ENCODE assay signal across 30 cellular contexts in the genomic region with DNA sequence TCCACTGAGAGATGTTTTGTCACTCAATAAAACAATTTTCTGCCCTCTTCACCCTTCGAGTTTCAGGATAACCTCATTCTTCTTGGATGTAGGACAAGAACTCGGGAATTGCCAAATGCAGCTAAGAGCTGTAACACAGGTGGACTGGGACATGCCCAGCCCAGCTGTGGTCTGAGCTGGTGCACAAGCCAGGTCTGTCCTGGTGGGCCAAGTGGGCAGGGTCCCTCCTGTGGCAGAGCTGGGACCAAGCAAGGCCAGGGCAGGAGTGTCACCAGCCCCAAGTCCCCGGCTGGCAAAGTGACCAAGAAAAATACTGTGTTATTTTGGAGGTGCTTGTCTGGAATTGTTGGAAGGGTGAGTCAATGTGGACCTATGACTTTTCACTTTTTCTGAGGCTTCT.
DNase-seq lines count a peak whose midpoint lies in the region; ATAC-seq, FAIRE-seq and TF ChIP-seq lines count a peak whose summit lies in the region.
"Had no signal": no experiment of that assay in that cellular context is flagged by ENCODE, and none has a peak within 500 bp of the region (broad histone marks: within the 10 kb centered on the region; RNA-seq: fewer than 3 reads in every experiment).

No MANE protein-coding gene starts in this region.

- no peak overlapping the region for H4K8ac ChIP-seq in H1 (ENCODE audit: extremely low read depth, insufficient read depth, low read length)

- peaks cover 5% of the 10 kb centered on the region for H3K9me3 Mint-ChIP-seq in stimulated activated memory B cell treated with anti-CD40 and anti-IgM and Interleukin-4, amounts not matched to agents 10 μg/mL and 1 μg/mL and 100 μg/mL, for 72 hours
- H3K9me3 Mint-ChIP-seq in natural killer cell = peaks cover 8 to 19% of the 10 kb centered on the region in 2 donors

- H3K23me2 ChIP-seq in H1 (ENCODE audit: low read depth, low read length) = no peaks in the 10 kb centered on the region

- H2BK120ac ChIP-seq in H1 (replicated peaks; ENCODE audit: low read depth, low read length) = no peak overlapping the region

- H3K79me1 ChIP-seq in H1 (ENCODE audit: low read depth, low read length) = no peaks in the 10 kb centered on the region

- H4K91ac ChIP-seq in H1 (replicated peaks; ENCODE audit: insufficient read length, low read length) = no peak overlapping the region

- DNase-seq in H1 (ENCODE audit: low read depth in 1 of 2, low spot score in 2 of 2) (no peak), hypothalamus (lab: John Stamatoyannopoulos, UW) (no peak), natural killer cell (no peak)
- DNase-seq: 8988T; ACHN; BE2C; C1 segment of cervical spinal cord; CD4-positive, alpha-beta memory T cell; CD4-positive, CD25-positive, alpha-beta regulatory T cell; CD8-positive, alpha-beta memory T cell; COR-L47; DMS 273 treated with DMSO at 0.1 percent for 48 hours; DMS153; DMS53; DMS79; DND-41; EL; GDM1 had no signal

- TF ChIP-seq POLR2A in H1 (IDR thresholded peaks at IDR 0.05; ENCODE audit: control extremely low read depth in 1 of 2, low read depth in 2 of 2, low read length in 2 of 2) (no peak), gastroesophageal sphincter (IDR thresholded peaks at IDR 0.05) (no peak)

- H3K27ac ChIP-seq in HUES48 (ENCODE audit: low read depth, low read length) = peak overlapping the region; percentile 35
- H3K27ac ChIP-seq in H1 (ENCODE audit: low read depth, low read length) = 0 out of 2 replicates have a peak overlapping the region, but pooled peaks have one; percentile 29
- no peak overlapping the region for H3K27ac ChIP-seq in gastroesophageal sphincter
- H3K27ac ChIP-seq: BLaER1 had no signal

- no peaks in the 10 kb centered on the region for H3K4me1 Mint-ChIP-seq in stimulated activated memory B cell treated with anti-CD40 and anti-IgM and Interleukin-4, amounts not matched to agents 10 μg/mL and 1 μg/mL and 100 μg/mL, for 72 hours
- no peaks in the 10 kb centered on the region for H3K4me1 Mint-ChIP-seq in natural killer cell
- H3K4me1 Mint-ChIP-seq: CD14-positive monocyte; CD4-positive, alpha-beta memory T cell; CD4-positive, CD25-positive, alpha-beta regulatory T cell; CD8-positive, alpha-beta memory T cell had no signal

- TF ChIP-seq EP300 in H1 (IDR thresholded peaks at IDR 0.05; ENCODE audit: borderline replicate concordance in 1 of 2, low read depth in 2 of 2, low read length in 2 of 2) (no peak), gastroesophageal sphincter (IDR thresholded peaks at IDR 0.05) (no peak)

- ATAC-seq in gastroesophageal sphincter (peak; percentile 34), GM21381 (IDR thresholded peaks at IDR 0.05; ENCODE audit: unreplicated experiment) (no peak), natural killer cell (no peak), GM18868 (IDR thresholded peaks at IDR 0.05; ENCODE audit: unreplicated experiment) (no peak)
- peak; percentile 8 for ATAC-seq in stimulated activated memory B cell treated with anti-CD40 and anti-IgM and Interleukin-4, amounts not matched to agents 10 μg/mL and 1 μg/mL and 100 μg/mL, for 72 hours
- ATAC-seq: GM12878 had no signal

- no peak for TF ChIP-seq RAD21 in H1 (IDR thresholded peaks at IDR 0.05 in 1 of 2, conservative IDR thresholded peaks at IDR 0.05 in 1 of 2; ENCODE audit: low read depth in 2 of 2, low read length in 2 of 2)

- no peak overlapping the region for H2AK5ac ChIP-seq in H1 (ENCODE audit: low read depth, low read length)

- H3K4me3 ChIP-seq in HUES48 (ENCODE audit: low read depth, low read length) (no peak overlapping the region), H1 (ENCODE audit: extremely low read depth in 1 of 4, insufficient read depth in 2 of 4, low read depth in 3 of 4, low read length in 4 of 4) (no peak overlapping the region), gastroesophageal sphincter (no peak overlapping the region)
- H3K4me3 ChIP-seq: BLaER1, GM12878 had no signal

- no peak overlapping the region for H3K27ac Mint-ChIP-seq in stimulated activated memory B cell treated with anti-CD40 and anti-IgM and Interleukin-4, amounts not matched to agents 10 μg/mL and 1 μg/mL and 100 μg/mL, for 72 hours
- H3K27ac Mint-ChIP-seq in natural killer cell = no peak overlapping the region
- H3K27ac Mint-ChIP-seq: CD14-positive monocyte; CD4-positive, CD25-positive, alpha-beta regulatory T cell had no signal

- intact Hi-C loops in natural killer cell (cut with micrococcal nuclease) = no loop called here

- H3K27me3 Mint-ChIP-seq in stimulated activated memory B cell treated with anti-CD40 and anti-IgM and Interleukin-4, amounts not matched to agents 10 μg/mL and 1 μg/mL and 100 μg/mL, for 72 hours = no peaks in the 10 kb centered on the region
- H3K27me3 Mint-ChIP-seq in natural killer cell (ENCODE audit: low read depth in 2 of 2) = no peaks in the 10 kb centered on the region
- H3K27me3 Mint-ChIP-seq: CD4-positive, alpha-beta memory T cell; CD4-positive, CD25-positive, alpha-beta regulatory T cell; CD8-positive, alpha-beta memory T cell had no signal

- H3K14ac ChIP-seq in H1 (ENCODE audit: insufficient read length) = no peak overlapping the region

- H3K4me1 ChIP-seq in HUES48 (ENCODE audit: control insufficient read depth, insufficient read depth, low read length) = no peaks in the 10 kb centered on the region
- peaks cover 0 to 8% (median 0%) of the 10 kb centered on the region in 4 experiments; a peak in 3 of 7 replicates for H3K4me1 ChIP-seq in H1 (replicated peaks in 1 of 4; ENCODE audit: control insufficient read depth in 3 of 4, insufficient read depth in 4 of 4, low read length in 3 of 4)
- H3K4me1 ChIP-seq in gastroesophageal sphincter = no peaks in the 10 kb centered on the region
- H3K4me1 ChIP-seq: BE2C had no signal

- H2BK12ac ChIP-seq in H1 (ENCODE audit: low read depth, low read length) = no peak overlapping the region

- no peak overlapping the region for H2BK5ac ChIP-seq in H1 (ENCODE audit: low read depth, low read length)

- no peak overlapping the region for H3K4me3 Mint-ChIP-seq in stimulated activated memory B cell treated with anti-CD40 and anti-IgM and Interleukin-4, amounts not matched to agents 10 μg/mL and 1 μg/mL and 100 μg/mL, for 72 hours
- no peak overlapping the region for H3K4me3 Mint-ChIP-seq in natural killer cell
- H3K4me3 Mint-ChIP-seq: CD14-positive monocyte; CD4-positive, alpha-beta memory T cell; CD4-positive, CD25-positive, alpha-beta regulatory T cell; CD8-positive, alpha-beta memory T cell had no signal

- no peak for FAIRE-seq in H1 (lab: Jason Lieb, UNC)
- FAIRE-seq: A204.1, GM12878, GM12892, GM18507, GM19239 had no signal

- no peak overlapping the region for H2BK15ac ChIP-seq in H1 (ENCODE audit: low read length)

- H3K18ac ChIP-seq in H1 (ENCODE audit: extremely low read depth, low read length) = no peak overlapping the region

- 91% methylated on average over 3 of the region's 3 CpGs; no CpG with 5 or more reads in 1 of the 2 experiments for WGBS in H1 (ENCODE audit: extremely low coverage in 1 of 2, insufficient coverage in 1 of 2, insufficient read length in 1 of 2, insufficient replicate concordance in 2 of 2, low coverage in 1 of 2, low lambda C conversion rate in 2 of 2, missing lambda C conversion rate in 1 of 2), 2 experiments
- 67 to 83% methylated on average over 1 of the region's 3 CpGs for WGBS in gastroesophageal sphincter (ENCODE audit: low coverage in 1 of 2), 2 donors

- no peak overlapping the region for H2BK20ac ChIP-seq in H1 (ENCODE audit: low read length)

- no peaks in the 10 kb centered on the region for H3K79me2 ChIP-seq in H1 (ENCODE audit: control insufficient read depth in 1 of 2, insufficient read depth in 2 of 2, low read length in 2 of 2)

- CTCF ChIA-PET in H1 (lab: Charles Lee; ENCODE audit: partially characterized antibody) = interaction anchor here (0.7 kb wide), 1 partner anchor 937 kb away, joined by 3 read pairs; no protein-coding TSS in a partner anchor

- TF ChIP-seq CTCF in H1 (IDR thresholded peaks at IDR 0.05; ENCODE audit: control extremely low read depth in 1 of 3, insufficient read depth in 1 of 3, low read depth in 1 of 3, low read length in 3 of 3) (no peak), gastroesophageal sphincter (IDR thresholded peaks at IDR 0.05) (no peak), natural killer cell (IDR thresholded peaks at IDR 0.05) (no peak)

- POLR2A ChIA-PET in H1 (lab: Charles Lee; ENCODE audit: partially characterized antibody) = no interaction called here

- H3K36me3 Mint-ChIP-seq in stimulated activated memory B cell treated with anti-CD40 and anti-IgM and Interleukin-4, amounts not matched to agents 10 μg/mL and 1 μg/mL and 100 μg/mL, for 72 hours = no peaks in the 10 kb centered on the region
- no peaks in the 10 kb centered on the region for H3K36me3 Mint-ChIP-seq in natural killer cell
- H3K36me3 Mint-ChIP-seq: CD14-positive monocyte; CD4-positive, alpha-beta memory T cell; CD4-positive, CD25-positive, alpha-beta regulatory T cell; CD8-positive, alpha-beta memory T cell had no signal

- H3K23ac ChIP-seq in H1 (ENCODE audit: insufficient read length) = no peak overlapping the region

- H3K9me3 ChIP-seq in HUES48 (ENCODE audit: control insufficient read depth, insufficient read depth, low read length) (peaks cover 44% of the 10 kb centered on the region), H1 (ENCODE audit: insufficient read depth in 2 of 2, low read depth in 1 of 2, low read length in 1 of 2) (peaks cover 3 to 12% of the 10 kb centered on the region in 2 experiments; a peak in 2 of 4 replicates), gastroesophageal sphincter (peaks cover 0 to 4% (median 0%) of the 10 kb centered on the region in 3 donors)
- H3K9me3 ChIP-seq: BE2C had no signal

- H3K4ac ChIP-seq in H1 (replicated peaks; ENCODE audit: insufficient read length, low read depth, low read length) = no peak overlapping the region

- no peaks in the 10 kb centered on the region for H3K27me3 ChIP-seq in HUES48 (ENCODE audit: control insufficient read depth, insufficient read depth, low read length)
- no peaks in the 10 kb centered on the region for H3K27me3 ChIP-seq in H1 (replicated peaks in 1 of 4; ENCODE audit: control insufficient read depth in 3 of 4, extremely low read depth in 1 of 4, insufficient read depth in 3 of 4, low read length in 3 of 4)
- no peaks in the 10 kb centered on the region for H3K27me3 ChIP-seq in gastroesophageal sphincter
- H3K27me3 ChIP-seq: BE2C, BLaER1 had no signal

- H3K56ac ChIP-seq in H1 (replicated peaks; ENCODE audit: insufficient read length, low read depth, low read length) = no peak overlapping the region

- no peaks in the 10 kb centered on the region for H4K20me1 ChIP-seq in H1 (replicated peaks in 1 of 2; ENCODE audit: control insufficient read depth in 1 of 2, insufficient read depth in 2 of 2, low read length in 2 of 2)
- H4K20me1 ChIP-seq: BLaER1 had no signal

- no peak overlapping the region for H3K9ac ChIP-seq in HUES48 (ENCODE audit: low read depth, low read length)
- no peak overlapping the region for H3K9ac ChIP-seq in H1 (replicated peaks in 1 of 4; ENCODE audit: extremely low read depth in 1 of 4, low read depth in 3 of 4, low read length in 3 of 4)
- H3K9ac ChIP-seq: BLaER1 had no signal

- no peak overlapping the region for H4K5ac ChIP-seq in H1 (ENCODE audit: insufficient read length, low read depth, low read length)

- H2AFZ ChIP-seq in H1 (ENCODE audit: low read length) = no peak overlapping the region

- no peak overlapping the region for H3K4me2 ChIP-seq in H1 (ENCODE audit: insufficient read depth in 1 of 2, low read depth in 2 of 2, low read length in 2 of 2)
- H3K4me2 ChIP-seq: BLaER1 had no signal

- H3K36me3 ChIP-seq in HUES48 (ENCODE audit: control insufficient read depth, insufficient read depth, low read length) (no peaks in the 10 kb centered on the region), H1 (ENCODE audit: control insufficient read depth in 2 of 4, insufficient read depth in 4 of 4, low read length in 3 of 4) (no peaks in the 10 kb centered on the region), gastroesophageal sphincter (no peaks in the 10 kb centered on the region)
- H3K36me3 ChIP-seq: BE2C, BLaER1 had no signal

Comparison
In these comparisons a context has a peak if more than half of its experiments do, and no peak if none do; other contexts are left out.
1. H3K27ac ChIP-seq: peak in HUES48 (single experiment) and H1 (single experiment); none in gastroesophageal sphincter (0 of 4).
2. ATAC-seq: peak in gastroesophageal sphincter (single experiment) and stimulated activated memory B cell treated with anti-CD40 and anti-IgM and Interleukin-4, amounts not matched to agents 10 μg/mL and 1 μg/mL and 100 μg/mL, for 72 hours (single experiment); none in GM21381 (single experiment), natural killer cell (0 of 3) and GM18868 (single experiment).